ENCODE assay signal across 8 cellular contexts in genomic region chr13:114065141-114065925, GRCh38.
A peak's percentile ranks its signal among the peaks of the same experiment; 100 is the strongest.
DNase-seq lines count a peak whose midpoint lies in the region; ATAC-seq and TF ChIP-seq lines count a peak whose summit lies in the region.

No MANE protein-coding gene starts in this region.

- H3K27me3 Mint-ChIP-seq in HFFc6 (ENCODE audit: insufficient read depth) = peaks cover 20% of the 10 kb centered on the region

- H3K4me3 Mint-ChIP-seq in HFFc6 = peak overlapping the region; percentile 89

- peak; percentile 36; the same call in 1 of the 2 replicates for TF ChIP-seq CTCF in HFFc6 (IDR thresholded peaks at IDR 0.05)
- no peak for TF ChIP-seq CTCF in choroid plexus epithelial cell (conservative IDR thresholded peaks at IDR 0.05; ENCODE audit: low read depth, low read length)

- H3K4me2 ChIP-seq in Karpas-422 (ENCODE audit: low read depth, low read length, poor library complexity, severe bottlenecking) = no peak overlapping the region

- intact Hi-C loops in left colon (cut with DNase I, micrococcal nuclease) = no loop called here

- H3K9ac ChIP-seq in Karpas-422 (ENCODE audit: low read length) = no peak overlapping the region

- peaks cover 24% of the 10 kb centered on the region for H3K4me1 ChIP-seq in Karpas-422 (ENCODE audit: low read length)

- DNase-seq in DMS79 treated with DMSO at 0.1 percent for 48 hours (lab: John Stamatoyannopoulos, UW) = peak; percentile 96
- DNase-seq in HFFc6 = peak; percentile 99
- peak; percentile 68 for DNase-seq in NCI-H2196 treated with DMSO at 0.1 percent for 48 hours (lab: John Stamatoyannopoulos, UW; ENCODE audit: unreplicated experiment)
- peak; percentile 88 for DNase-seq in activated CD4-positive, alpha-beta T cell treated with anti-CD3 and anti-CD28 coated beads for 48 hours
- DNase-seq in choroid plexus epithelial cell (ENCODE audit: low read depth) = peak; percentile 99
- peak; percentile 67 to 84 for DNase-seq in left colon
- peak; percentile 50 to 79 (median 62) for DNase-seq in stimulated activated CD4-positive, alpha-beta T cell treated with anti-CD3 and anti-CD28 coated beads, Interleukin-1b, Interleukin-23, amount 100 ng/mL, for 24 hours (ENCODE audit: low read depth in 4 of 4, low spot score in 1 of 4)
- no peak for DNase-seq in Karpas-422

- no peaks in the 10 kb centered on the region for H3K36me3 ChIP-seq in Karpas-422 (ENCODE audit: insufficient read depth, low read length)

- H4K20me1 ChIP-seq in Karpas-422 (ENCODE audit: insufficient read depth, low read depth, low read length) = no peaks in the 10 kb centered on the region

- H3K9me3 ChIP-seq in Karpas-422 (ENCODE audit: low read length) = no peaks in the 10 kb centered on the region

- H3K4me3 ChIP-seq in choroid plexus epithelial cell (ENCODE audit: low read depth, low read length) (peak overlapping the region; percentile 24), Karpas-422 (ENCODE audit: low read length) (no peak overlapping the region)

- no peak overlapping the region for H2AFZ ChIP-seq in Karpas-422 (ENCODE audit: low read length)

- H3K4me1 Mint-ChIP-seq in HFFc6 (ENCODE audit: low read depth) = peaks cover 72% of the 10 kb centered on the region

- no peaks in the 10 kb centered on the region for H3K27me3 ChIP-seq in Karpas-422 (ENCODE audit: low read length)

- peak overlapping the region; percentile 99 for H3K27ac Mint-ChIP-seq in HFFc6

- H3K27ac ChIP-seq in Karpas-422 (ENCODE audit: low read length) = no peak overlapping the region

- H3K9me3 Mint-ChIP-seq in HFFc6 = no peaks in the 10 kb centered on the region

- no peaks in the 10 kb centered on the region for H3K79me2 ChIP-seq in Karpas-422 (ENCODE audit: low read length)

- no peaks in the 10 kb centered on the region for H3K36me3 Mint-ChIP-seq in HFFc6 (ENCODE audit: low read depth)

- no peaks in the 10 kb centered on the region for H3K9me2 ChIP-seq in Karpas-422 (replicated peaks; ENCODE audit: insufficient read depth, low read length)

- peak; percentile 86 for ATAC-seq in left colon
